ENCODE assay signal across 8 cellular contexts in genomic region chr18:45722899-45723298, GRCh38. TPM values are rescaled to one million over a fixed set of nuclear protein-coding genes. Genes with fewer than 3 reads are reported as not detected.
DNase-seq lines count a peak whose midpoint lies in the region; ATAC-seq, FAIRE-seq and TF ChIP-seq lines count a peak whose summit lies in the region.

No MANE protein-coding gene starts in this region.

- no peak for ATAC-seq in aorta (ENCODE audit: low FRiP score)

- FAIRE-seq in H54 (lab: Jason Lieb, UNC) = no peak

- WGBS in aorta, 2 donors = 6 to 8% methylated on average over 5 of the region's 5 CpGs

- H3K4me1 ChIP-seq in aorta (ENCODE audit: control insufficient read depth in 1 of 2, insufficient read depth in 2 of 2, low read length in 2 of 2) = peaks cover 0 to 6% of the 10 kb centered on the region in 2 donors

- no peaks in the 10 kb centered on the region for H3K27me3 ChIP-seq in aorta (ENCODE audit: control insufficient read depth in 1 of 2, insufficient read depth in 2 of 2, low read length in 1 of 2)

- intact Hi-C loops in posterior cingulate gyrus (cut with DNase I) = no loop called here
- intact Hi-C loops in aorta (cut with DNase I) = loop anchor here (2.0 to 10.0 kb wide), 2 partner anchors 52 to 116 kb away; no protein-coding TSS in a partner anchor

- TF ChIP-seq CTCF in foreskin fibroblast (IDR thresholded peaks at IDR 0.05; ENCODE audit: low read depth, low read length) = peak; percentile 82

- no peak for TF ChIP-seq POLR2A in H54 (IDR thresholded peaks at IDR 0.05; ENCODE audit: low read depth, low read length)

- peak; percentile 58 for DNase-seq in GF-D8 (lab: John Stamatoyannopoulos, UW)
- DNase-seq in H54 (ENCODE audit: insufficient read length, low spot score) = peak; percentile 43
- peak; percentile 69 for DNase-seq in LoVo (ENCODE audit: low spot score)
- peak; percentile 80 for DNase-seq in RPMI8226
- DNase-seq in activated T-helper 1 cell treated with anti-CD3 and anti-CD28 coated beads, Interleukin-2, amount 50 U/mL, for 16 hours (ENCODE audit: low read depth in 1 of 2, low spot score in 1 of 2) = peak; percentile 43 to 48
- DNase-seq in foreskin fibroblast = peak; percentile 80 to 88
- DNase-seq in posterior cingulate gyrus = peak in 9 of 10 donors; percentile 26 to 88 (median 54)
- DNase-seq in aorta = peak; percentile 81 to 90

- H3K4me3 ChIP-seq in foreskin fibroblast (ENCODE audit: low read depth in 1 of 2, low read length in 2 of 2) (no peak overlapping the region), aorta (ENCODE audit: low read length in 2 of 2) (no peak overlapping the region)

- H3K27ac ChIP-seq in aorta (ENCODE audit: low read depth in 1 of 2, low read length in 2 of 2) = no peak overlapping the region

- H3K36me3 ChIP-seq in aorta (ENCODE audit: control insufficient read depth in 1 of 2, insufficient read depth in 2 of 2, low read length in 1 of 2) = no peaks in the 10 kb centered on the region

- H3K9me3 ChIP-seq in aorta (ENCODE audit: control insufficient read depth, low read length) = no peaks in the 10 kb centered on the region

RNA-seq across cellular contexts. Expression of gene SLC14A1, which starts 1.1 kb away (rescaled TPM):
- 10 to 100 TPM; 33.1 to 44.8 TPM for total RNA-seq in aorta
- 10 to 100 TPM; 11.4 to 33.6 TPM for polyA plus RNA-seq in aorta
